ENCODE assay signal across 18 cellular contexts in genomic region chr21:17802568-17802967, GRCh38. TPM values are rescaled to one million over a fixed set of nuclear protein-coding genes. Genes with fewer than 3 reads are reported as not detected.
DNase-seq lines count a peak whose midpoint lies in the region; ATAC-seq and TF ChIP-seq lines count a peak whose summit lies in the region.
"Had no signal": no experiment of that assay in that cellular context is flagged by ENCODE, and none has a peak within 500 bp of the region (broad histone marks: within the 10 kb centered on the region; RNA-seq: fewer than 3 reads in every experiment).

No MANE protein-coding gene starts in this region.

- H3K27me3 Mint-ChIP-seq in CD4-positive, alpha-beta memory T cell: no peaks in the 10 kb centered on the region
- no peaks in the 10 kb centered on the region for H3K27me3 Mint-ChIP-seq in memory B cell

- in situ Hi-C loops in astrocyte of the spinal cord (cut with HindIII; ENCODE audit: low sequenced_read_pairs): no loop called here

- no peaks in the 10 kb centered on the region for H3K36me3 ChIP-seq in CD4-positive, alpha-beta memory T cell (ENCODE audit: insufficient read depth, low read length)
- peaks cover 6% of the 10 kb centered on the region for H3K36me3 ChIP-seq in effector memory CD4-positive, alpha-beta T cell (ENCODE audit: control insufficient read depth, insufficient read depth, low read length)
- H3K36me3 ChIP-seq: lower lobe of right lung had no signal

- H3K27ac ChIP-seq in CD4-positive, alpha-beta memory T cell (ENCODE audit: low read depth, low read length): no peak overlapping the region
- H3K27ac ChIP-seq in effector memory CD4-positive, alpha-beta T cell (ENCODE audit: insufficient read depth, low read length, poor library complexity, severe bottlenecking): no peak overlapping the region
- H3K27ac ChIP-seq: heart left ventricle, lower lobe of right lung had no signal

- intact Hi-C loops in CD4-positive, alpha-beta memory T cell (cut with micrococcal nuclease): no loop called here

- H3K27me3 ChIP-seq in CD4-positive, alpha-beta memory T cell (ENCODE audit: insufficient read depth, low read length): no peaks in the 10 kb centered on the region
- H3K27me3 ChIP-seq in effector memory CD4-positive, alpha-beta T cell (replicated peaks; ENCODE audit: control insufficient read depth, insufficient read depth, low read length, poor library complexity, severe bottlenecking): no peaks in the 10 kb centered on the region
- H3K27me3 ChIP-seq: heart left ventricle had no signal

- no peak for TF ChIP-seq CTCF in astrocyte of the spinal cord (IDR thresholded peaks at IDR 0.05; ENCODE audit: low read depth, low read length)

- POLR2A ChIA-PET in CD4-positive, alpha-beta memory T cell (lab: Charles Lee; ENCODE audit: partially characterized antibody): interaction anchor here (1.4 kb wide), 1 partner anchor 17 kb away, joined by 4 read pairs; no protein-coding TSS in a partner anchor

- H3K9me3 ChIP-seq in CD4-positive, alpha-beta memory T cell (ENCODE audit: control insufficient read depth in 1 of 2, low read length in 2 of 2): peaks cover 0 to under 1% of the 10 kb centered on the region in 2 donors
- no peaks in the 10 kb centered on the region for H3K9me3 ChIP-seq in effector memory CD4-positive, alpha-beta T cell (ENCODE audit: control insufficient read depth, low read length)

- no peak for ATAC-seq in memory B cell (ENCODE audit: low read depth)
- ATAC-seq: heart left ventricle; lower lobe of right lung; stimulated activated naive CD8-positive, alpha-beta T cell treated with anti-CD3 and anti-CD28 coated beads, Interleukin-15, Interleukin-2, amounts not matched to agents 100 U/mL and 50 U/mL, for 24 hours had no signal

- peaks cover 40 to 65% (median 53%) of the 10 kb centered on the region in 4 donors for H3K4me1 Mint-ChIP-seq in CD4-positive, alpha-beta memory T cell
- H3K4me1 Mint-ChIP-seq in memory B cell: peaks cover 23% of the 10 kb centered on the region

- no peak overlapping the region for H3K4me3 ChIP-seq in CD4-positive, alpha-beta memory T cell (ENCODE audit: low read length in 2 of 2)
- H3K4me3 ChIP-seq in astrocyte of the spinal cord (ENCODE audit: low read depth, low read length): no peak overlapping the region
- H3K4me3 ChIP-seq in effector memory CD4-positive, alpha-beta T cell (ENCODE audit: insufficient read depth, low read depth, low read length, poor library complexity, severe bottlenecking): no peak overlapping the region
- H3K4me3 ChIP-seq: heart left ventricle, lower lobe of right lung had no signal

- peaks cover 49 to 57% of the 10 kb centered on the region in 2 donors for H3K36me3 Mint-ChIP-seq in CD4-positive, alpha-beta memory T cell
- H3K36me3 Mint-ChIP-seq in memory B cell: peaks cover 32% of the 10 kb centered on the region

- peak overlapping the region in 2 of 8 donors; percentile 4 to 25 for H3K4me3 Mint-ChIP-seq in CD4-positive, alpha-beta memory T cell
- H3K4me3 Mint-ChIP-seq in memory B cell: no peak overlapping the region
- H3K4me3 Mint-ChIP-seq: H9 had no signal

- peaks cover 0 to 7% (median 4%) of the 10 kb centered on the region in 8 donors for H3K9me3 Mint-ChIP-seq in CD4-positive, alpha-beta memory T cell
- H3K9me3 Mint-ChIP-seq in memory B cell: peaks cover 6% of the 10 kb centered on the region

- peaks cover 68% of the 10 kb centered on the region for H3K4me1 ChIP-seq in CD4-positive, alpha-beta memory T cell (ENCODE audit: insufficient read depth, low read length)
- peaks cover 29% of the 10 kb centered on the region for H3K4me1 ChIP-seq in effector memory CD4-positive, alpha-beta T cell (ENCODE audit: control insufficient read depth, insufficient read depth, low read length, poor library complexity, severe bottlenecking)
- H3K4me1 ChIP-seq: Caco-2 had no signal

- no peak for DNase-seq in CD4-positive, alpha-beta memory T cell
- peak; percentile 53 for DNase-seq in HS-5 (ENCODE audit: low read depth)
- DNase-seq in astrocyte of the spinal cord (ENCODE audit: low read depth, low spot score): peak; percentile 41
- no peak for DNase-seq in memory B cell (ENCODE audit: low spot score in 2 of 2)
- DNase-seq in NCI-H1694 treated with DMSO at 0.1 percent for 48 hours (lab: John Stamatoyannopoulos, UW): no peak
- DNase-seq in stimulated activated naive CD4-positive, alpha-beta T cell treated with Interleukin-2 at 50 U/mL for 16 hours (lab: John Stamatoyannopoulos, UW): no peak
- no peak for DNase-seq in T-helper 2 cell
- no peak for DNase-seq in effector memory CD4-positive, alpha-beta T cell
- DNase-seq: activated CD4-positive, alpha-beta T cell treated with anti-CD3 and anti-CD28 coated beads for 4 hours; Caco-2; H9; heart left ventricle; lower lobe of right lung; NCI-H1417 treated with DMSO at 0.1 percent for 48 hours; posterior cingulate gyrus; stimulated activated CD4-positive, alpha-beta T cell treated with anti-CD3 and anti-CD28 coated beads, Interleukin-2, amount 100 ng/mL, for 24 hours; stimulated activated naive CD8-positive, alpha-beta T cell treated with anti-CD3 and anti-CD28 coated beads, Interleukin-15, Interleukin-2, amounts not matched to agents 100 U/mL and 50 U/mL, for 24 hours had no signal

- CTCF ChIA-PET in CD4-positive, alpha-beta memory T cell (lab: Charles Lee; ENCODE audit: partially characterized antibody): interaction anchor here (1.0 to 1.1 kb wide), 2 partner anchors 8 to 16 kb away, joined by 4 read pairs; no protein-coding TSS in a partner anchor

- peak overlapping the region; percentile 26 to 84 (median 75) for H3K27ac Mint-ChIP-seq in CD4-positive, alpha-beta memory T cell
- H3K27ac Mint-ChIP-seq in memory B cell: peak overlapping the region; percentile 7
- H3K27ac Mint-ChIP-seq: activated naive CD4-positive, alpha-beta T cell treated with anti-CD3 and anti-CD28 coated beads, Interleukin-2, amount 50 U/mL, for 72 hours; H9 had no signal

RNA-seq across cellular contexts. Expression of gene C21orf91, which starts 16.6 kb away (rescaled TPM):
- 10 to 100 TPM; 80.1 to 80.5 TPM for total RNA-seq in CD4-positive, alpha-beta memory T cell
- polyA plus RNA-seq in CD4-positive, alpha-beta memory T cell: 10 to 100 TPM; 38.5 to 46.4 TPM

Comparison
In these comparisons a context has a peak if more than half of its experiments do, and no peak if none do; other contexts are left out.
1. DNase-seq: peak in HS-5 (single experiment) and astrocyte of the spinal cord (single experiment); none in CD4-positive, alpha-beta memory T cell (0 of 5), memory B cell (0 of 2), NCI-H1694 treated with DMSO at 0.1 percent for 48 hours (single experiment), stimulated activated naive CD4-positive, alpha-beta T cell treated with Interleukin-2 at 50 U/mL for 16 hours (single experiment), T-helper 2 cell (0 of 5) and effector memory CD4-positive, alpha-beta T cell (0 of 3).